Comparison of ENCODE assay signal across 1 cellular context in the genomic region with DNA sequence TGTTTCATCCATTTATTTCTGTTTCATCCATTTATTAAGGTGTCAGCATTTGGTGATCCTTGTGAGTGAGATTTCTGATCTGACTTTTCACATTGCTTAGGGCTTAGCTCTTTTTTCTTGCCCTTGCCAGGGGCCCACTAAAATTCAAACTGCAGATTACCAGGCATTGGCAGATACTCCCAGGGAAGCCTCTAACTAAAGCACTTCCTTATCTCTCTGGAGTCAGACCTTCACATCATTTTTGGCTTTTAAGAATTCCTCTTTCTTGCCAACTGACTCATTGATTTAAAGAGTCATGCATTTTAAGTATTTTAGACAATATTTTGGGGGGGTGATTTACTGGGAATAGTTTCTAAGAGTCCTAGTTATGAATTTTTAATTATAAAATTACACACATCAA.
TF ChIP-seq lines count a peak whose summit lies in the region.

No MANE protein-coding gene starts in this region.

TF ChIP-seq in GM23338, 12 proteins besides CTCF, POLR2A, EP300 and RAD21 (continued from another document):
- TF ChIP-seq, protein P1, sequence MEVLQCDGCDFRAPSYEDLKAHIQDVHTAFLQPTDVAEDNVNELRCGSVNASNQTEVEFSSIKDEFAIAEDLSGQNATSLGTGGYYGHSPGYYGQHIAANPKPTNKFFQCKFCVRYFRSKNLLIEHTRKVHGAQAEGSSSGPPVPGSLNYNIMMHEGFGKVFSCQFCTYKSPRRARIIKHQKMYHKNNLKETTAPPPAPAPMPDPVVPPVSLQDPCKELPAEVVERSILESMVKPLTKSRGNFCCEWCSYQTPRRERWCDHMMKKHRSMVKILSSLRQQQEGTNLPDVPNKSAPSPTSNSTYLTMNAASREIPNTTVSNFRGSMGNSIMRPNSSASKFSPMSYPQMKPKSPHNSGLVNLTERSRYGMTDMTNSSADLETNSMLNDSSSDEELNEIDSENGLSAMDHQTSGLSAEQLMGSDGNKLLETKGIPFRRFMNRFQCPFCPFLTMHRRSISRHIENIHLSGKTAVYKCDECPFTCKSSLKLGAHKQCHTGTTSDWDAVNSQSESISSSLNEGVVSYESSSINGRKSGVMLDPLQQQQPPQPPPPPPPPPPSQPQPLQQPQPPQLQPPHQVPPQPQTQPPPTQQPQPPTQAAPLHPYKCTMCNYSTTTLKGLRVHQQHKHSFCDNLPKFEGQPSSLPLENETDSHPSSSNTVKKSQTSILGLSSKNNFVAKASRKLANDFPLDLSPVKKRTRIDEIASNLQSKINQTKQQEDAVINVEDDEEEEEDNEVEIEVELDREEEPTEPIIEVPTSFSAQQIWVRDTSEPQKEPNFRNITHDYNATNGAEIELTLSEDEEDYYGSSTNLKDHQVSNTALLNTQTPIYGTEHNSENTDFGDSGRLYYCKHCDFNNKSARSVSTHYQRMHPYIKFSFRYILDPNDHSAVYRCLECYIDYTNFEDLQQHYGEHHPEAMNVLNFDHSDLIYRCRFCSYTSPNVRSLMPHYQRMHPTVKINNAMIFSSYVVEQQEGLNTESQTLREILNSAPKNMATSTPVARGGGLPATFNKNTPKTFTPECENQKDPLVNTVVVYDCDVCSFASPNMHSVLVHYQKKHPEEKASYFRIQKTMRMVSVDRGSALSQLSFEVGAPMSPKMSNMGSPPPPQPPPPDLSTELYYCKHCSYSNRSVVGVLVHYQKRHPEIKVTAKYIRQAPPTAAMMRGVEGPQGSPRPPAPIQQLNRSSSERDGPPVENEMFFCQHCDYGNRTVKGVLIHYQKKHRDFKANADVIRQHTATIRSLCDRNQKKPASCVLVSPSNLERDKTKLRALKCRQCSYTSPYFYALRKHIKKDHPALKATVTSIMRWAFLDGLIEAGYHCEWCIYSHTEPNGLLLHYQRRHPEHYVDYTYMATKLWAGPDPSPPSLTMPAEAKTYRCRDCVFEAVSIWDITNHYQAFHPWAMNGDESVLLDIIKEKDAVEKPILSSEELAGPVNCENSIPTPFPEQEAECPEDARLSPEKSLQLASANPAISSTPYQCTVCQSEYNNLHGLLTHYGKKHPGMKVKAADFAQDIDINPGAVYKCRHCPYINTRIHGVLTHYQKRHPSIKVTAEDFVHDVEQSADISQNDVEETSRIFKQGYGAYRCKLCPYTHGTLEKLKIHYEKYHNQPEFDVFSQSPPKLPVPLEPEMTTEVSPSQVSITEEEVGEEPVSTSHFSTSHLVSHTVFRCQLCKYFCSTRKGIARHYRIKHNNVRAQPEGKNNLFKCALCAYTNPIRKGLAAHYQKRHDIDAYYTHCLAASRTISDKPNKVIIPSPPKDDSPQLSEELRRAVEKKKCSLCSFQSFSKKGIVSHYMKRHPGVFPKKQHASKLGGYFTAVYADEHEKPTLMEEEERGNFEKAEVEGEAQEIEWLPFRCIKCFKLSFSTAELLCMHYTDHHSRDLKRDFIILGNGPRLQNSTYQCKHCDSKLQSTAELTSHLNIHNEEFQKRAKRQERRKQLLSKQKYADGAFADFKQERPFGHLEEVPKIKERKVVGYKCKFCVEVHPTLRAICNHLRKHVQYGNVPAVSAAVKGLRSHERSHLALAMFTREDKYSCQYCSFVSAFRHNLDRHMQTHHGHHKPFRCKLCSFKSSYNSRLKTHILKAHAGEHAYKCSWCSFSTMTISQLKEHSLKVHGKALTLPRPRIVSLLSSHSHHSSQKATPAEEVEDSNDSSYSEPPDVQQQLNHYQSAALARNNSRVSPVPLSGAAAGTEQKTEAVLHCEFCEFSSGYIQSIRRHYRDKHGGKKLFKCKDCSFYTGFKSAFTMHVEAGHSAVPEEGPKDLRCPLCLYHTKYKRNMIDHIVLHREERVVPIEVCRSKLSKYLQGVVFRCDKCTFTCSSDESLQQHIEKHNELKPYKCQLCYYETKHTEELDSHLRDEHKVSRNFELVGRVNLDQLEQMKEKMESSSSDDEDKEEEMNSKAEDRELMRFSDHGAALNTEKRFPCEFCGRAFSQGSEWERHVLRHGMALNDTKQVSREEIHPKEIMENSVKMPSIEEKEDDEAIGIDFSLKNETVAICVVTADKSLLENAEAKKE (CRISPR knock-in tag; IDR thresholded peaks at IDR 0.05): no peak
- TF ChIP-seq JUNB (IDR thresholded peaks at IDR 0.05; ENCODE audit: unreplicated experiment): no peak
- TF ChIP-seq, protein P2, sequence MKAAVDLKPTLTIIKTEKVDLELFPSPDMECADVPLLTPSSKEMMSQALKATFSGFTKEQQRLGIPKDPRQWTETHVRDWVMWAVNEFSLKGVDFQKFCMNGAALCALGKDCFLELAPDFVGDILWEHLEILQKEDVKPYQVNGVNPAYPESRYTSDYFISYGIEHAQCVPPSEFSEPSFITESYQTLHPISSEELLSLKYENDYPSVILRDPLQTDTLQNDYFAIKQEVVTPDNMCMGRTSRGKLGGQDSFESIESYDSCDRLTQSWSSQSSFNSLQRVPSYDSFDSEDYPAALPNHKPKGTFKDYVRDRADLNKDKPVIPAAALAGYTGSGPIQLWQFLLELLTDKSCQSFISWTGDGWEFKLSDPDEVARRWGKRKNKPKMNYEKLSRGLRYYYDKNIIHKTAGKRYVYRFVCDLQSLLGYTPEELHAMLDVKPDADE (IDR thresholded peaks at IDR 0.05): no peak
- TF ChIP-seq NANOG (IDR thresholded peaks at IDR 0.05; ENCODE audit: borderline replicate concordance): no peak
- no peak for TF ChIP-seq EZH2 (IDR thresholded peaks at IDR 0.05; ENCODE audit: low read depth, unreplicated experiment)
- TF ChIP-seq CREB1 (CRISPR knock-in tag; IDR thresholded peaks at IDR 0.05; ENCODE audit: low read depth): no peak
- TF ChIP-seq EZH2phosphoT487 (IDR thresholded peaks at IDR 0.05; ENCODE audit: unreplicated experiment): no peak
- TF ChIP-seq POLR2AphosphoS5 (IDR thresholded peaks at IDR 0.05; ENCODE audit: low read depth): no peak
- TF ChIP-seq ZNF331 (CRISPR knock-in tag; IDR thresholded peaks at IDR 0.05; ENCODE audit: low read depth): no peak
- no peak for TF ChIP-seq ZNF114 (CRISPR knock-in tag; IDR thresholded peaks at IDR 0.05)
TF ChIP-seq in GM23338: peak in this region for 0.
